ENCODE assay signal across 22 cellular contexts in genomic region chr10:11721813-11722212, GRCh38. TPM values are rescaled to one million over a fixed set of nuclear protein-coding genes. Genes with fewer than 3 reads are reported as not detected.
DNase-seq lines count a peak whose midpoint lies in the region; ATAC-seq, FAIRE-seq and TF ChIP-seq lines count a peak whose summit lies in the region.
"Had no signal": no experiment of that assay in that cellular context is flagged by ENCODE, and none has a peak within 500 bp of the region (broad histone marks: within the 10 kb centered on the region; RNA-seq: fewer than 3 reads in every experiment).

No MANE protein-coding gene starts in this region.

- ATAC-seq in HepG2: no peak
- peak in 3 of 4 donors; percentile 35 to 60 (median 48) for ATAC-seq in right lobe of liver
- ATAC-seq: CD8-positive, alpha-beta T cell; GM12878 had no signal

- H3K27me3 ChIP-seq in liver (ENCODE audit: control insufficient read depth in 4 of 4, insufficient read depth in 4 of 4, low read length in 3 of 4) (no peaks in the 10 kb centered on the region), HepG2 (ENCODE audit: control insufficient read depth in 1 of 2, insufficient read depth in 2 of 2, low read length in 2 of 2) (no peaks in the 10 kb centered on the region), right lobe of liver (no peaks in the 10 kb centered on the region)

- H3K79me2 ChIP-seq in HepG2 (ENCODE audit: insufficient read depth, low read length): no peaks in the 10 kb centered on the region

- H3K4me1 ChIP-seq in liver (ENCODE audit: control insufficient read depth in 4 of 4, insufficient read depth in 4 of 4, low read length in 3 of 4) (peaks cover 3 to 10% (median 8%) of the 10 kb centered on the region in 4 donors), HepG2 (ENCODE audit: insufficient read depth, low read length) (peaks cover 65% of the 10 kb centered on the region), right lobe of liver (peaks cover 0 to 16% (median 8%) of the 10 kb centered on the region in 4 donors)
- H3K4me1 ChIP-seq: Caco-2 had no signal

- POLR2A ChIA-PET in HepG2 (lab: Yijun Ruan, JAX): no interaction called here

- H3K36me3 ChIP-seq in liver (ENCODE audit: control insufficient read depth in 4 of 4, insufficient read depth in 3 of 4, low read depth in 1 of 4, low read length in 3 of 4) (no peaks in the 10 kb centered on the region), HepG2 (replicated peaks in 1 of 2; ENCODE audit: control insufficient read depth in 1 of 2, insufficient read depth in 2 of 2, low read length in 2 of 2) (no peaks in the 10 kb centered on the region), right lobe of liver (no peaks in the 10 kb centered on the region)

- H3K4me3 ChIP-seq in liver (ENCODE audit: low read depth in 1 of 3, low read length in 3 of 3) (no peak overlapping the region), HepG2 (replicated peaks in 1 of 3; ENCODE audit: insufficient read depth in 1 of 3, low read depth in 2 of 3, low read length in 3 of 3) (no peak overlapping the region), right lobe of liver (no peak overlapping the region)
- H3K4me3 ChIP-seq: GM12878 had no signal

- BruUV-seq in HepG2 (replicated peaks; lab: Mats Ljungman, UMichigan): no TSS peak

- FAIRE-seq in HepG2 (lab: Jason Lieb, UNC): no peak
- FAIRE-seq: A204.1, G401.6, GM12878, GM18507, H54 had no signal

- in situ Hi-C loops in HepG2 (cut with HindIII; ENCODE audit: extremely low pct_ligation_motif_present, low pct_unique_long_range_greater_than_20kb): loop anchor here (10.0 kb wide), 2 partner anchors 107 to 207 kb away; partner anchors contain the start of gene USP6NL

- TF ChIP-seq CTCF in liver (IDR thresholded peaks at IDR 0.05; ENCODE audit: low read depth, low read length, missing input control) (no peak), HepG2 (CRISPR knock-in tag; IDR thresholded peaks at IDR 0.05) (no peak), right lobe of liver (IDR thresholded peaks at IDR 0.05) (no peak)

- WGBS in liver: 73% methylated on average over 3 of the region's 3 CpGs
- WGBS in HepG2 (ENCODE audit: low lambda C conversion rate): 81% methylated on average over 3 of the region's 3 CpGs
- 43% methylated on average over 3 of the region's 3 CpGs for WGBS in right lobe of liver (ENCODE audit: insufficient coverage, low coverage, low lambda C conversion rate, missing lambda C conversion rate)

- H3K4me2 ChIP-seq in HepG2 (ENCODE audit: low read depth, low read length): no peak overlapping the region

- intact Hi-C loops in HepG2 (cut with micrococcal nuclease; ENCODE audit: unreplicated experiment) (no loop called here), right lobe of liver (cut with DNase I) (loop anchor here in 1 of 2 donors (10.0 kb wide), 1 partner anchor 207 kb away; no protein-coding TSS in a partner anchor), cardiac septum (cut with DNase I) (no loop called here)

- H3K27ac ChIP-seq in liver (ENCODE audit: low read depth in 1 of 2, low read length in 2 of 2): no peak overlapping the region
- H3K27ac ChIP-seq in HepG2 (ENCODE audit: extremely low read length, insufficient read depth, low read length): no peak overlapping the region
- peak overlapping the region in 1 of 3 donors; percentile 30 for H3K27ac ChIP-seq in right lobe of liver
- H3K27ac ChIP-seq: 22Rv1 had no signal

- DNase-seq in HepG2 (ENCODE audit: low spot score) (no peak), amniotic epithelial cell (ENCODE audit: low read depth) (peak; percentile 11), right lobe of liver (no peak), GDM1 (lab: John Stamatoyannopoulos, UW) (no peak), cardiac septum (ENCODE audit: low spot score) (no peak), RPMI8226 (no peak), NCI-H1436 treated with DMSO at 0.1 percent for 48 hours (lab: John Stamatoyannopoulos, UW) (no peak)
- DNase-seq: C1 segment of cervical spinal cord; Caco-2; CD4-positive, CD25-positive, alpha-beta regulatory T cell; CD8-positive, alpha-beta T cell; DMS153; DND-41; GOT3; HCEC 1CT had no signal

- H4K20me1 ChIP-seq in HepG2 (ENCODE audit: insufficient read depth, low read length): no peaks in the 10 kb centered on the region

- H3K9me3 ChIP-seq in liver (ENCODE audit: control insufficient read depth in 4 of 4, low read length in 3 of 4) (no peaks in the 10 kb centered on the region), HepG2 (ENCODE audit: low read length) (no peaks in the 10 kb centered on the region), right lobe of liver (no peaks in the 10 kb centered on the region)
- H3K9me3 ChIP-seq: Caco-2 had no signal

- H3K9ac ChIP-seq in liver (ENCODE audit: low read depth in 1 of 2, low read length in 2 of 2) (no peak overlapping the region), HepG2 (ENCODE audit: insufficient read depth, low read depth, low read length) (no peak overlapping the region)

- TF ChIP-seq RAD21 in liver (IDR thresholded peaks at IDR 0.05) (peak; percentile 49 to 71), HepG2 (CRISPR knock-in tag; IDR thresholded peaks at IDR 0.05) (no peak)

- CTCF ChIA-PET in HepG2 (lab: Yijun Ruan, JAX; ENCODE audit: low intra/inter-chr PET ratio, low total read pairs): no interaction called here

- no peak for TF ChIP-seq POLR2A in HepG2 (IDR thresholded peaks at IDR 0.05; ENCODE audit: insufficient read depth in 1 of 2, low read depth in 2 of 2, low read length in 2 of 2)
- TF ChIP-seq POLR2A in right lobe of liver (IDR thresholded peaks at IDR 0.05): no peak

- no peak overlapping the region for H2AFZ ChIP-seq in HepG2 (ENCODE audit: low read length)

- TF ChIP-seq EP300 in HepG2 (IDR thresholded peaks at IDR 0.05; ENCODE audit: low read depth in 2 of 2, low read length in 2 of 2) (no peak), HepG2 (CRISPR knock-in tag; IDR thresholded peaks at IDR 0.05; ENCODE audit: borderline replicate concordance) (no peak)

TF ChIP-seq in liver, 16 proteins besides CTCF, POLR2A, EP300 and RAD21 (continues in another document):
- no peak for TF ChIP-seq MAX (IDR thresholded peaks at IDR 0.05)
- TF ChIP-seq TAF1 (conservative IDR thresholded peaks at IDR 0.05): no peak
- no peak for TF ChIP-seq GABPA (IDR thresholded peaks at IDR 0.05 in 1 of 2, conservative IDR thresholded peaks at IDR 0.05 in 1 of 2)
- TF ChIP-seq ATF3 (IDR thresholded peaks at IDR 0.05): peak; percentile 39
- no peak for TF ChIP-seq EGR1 (IDR thresholded peaks at IDR 0.05; ENCODE audit: low read depth in 2 of 2)
- peak; percentile 57 to 59 for TF ChIP-seq RXRA (IDR thresholded peaks at IDR 0.05)
- peak; percentile 13 for TF ChIP-seq SP1 (IDR thresholded peaks at IDR 0.05)
- no peak for TF ChIP-seq FOXA1 (IDR thresholded peaks at IDR 0.05)

TF ChIP-seq in HepG2, 621 proteins besides CTCF, POLR2A, EP300 and RAD21 (continues in another document):
- TF ChIP-seq ZBTB26 (CRISPR knock-in tag; IDR thresholded peaks at IDR 0.05; ENCODE audit: borderline replicate concordance): no peak
- TF ChIP-seq ZNF7 (CRISPR knock-in tag; IDR thresholded peaks at IDR 0.05): no peak
- no peak for TF ChIP-seq ZNF589 (CRISPR knock-in tag; conservative IDR thresholded peaks at IDR 0.05)
- TF ChIP-seq SP4 (CRISPR knock-in tag; IDR thresholded peaks at IDR 0.05): no peak

RNA-seq across cellular contexts. Expression of gene ECHDC3, which starts 20.4 kb away (rescaled TPM):
- 10 to 100 TPM in 1 of 2 donors, 1 to 10 TPM in 1; 6.1 to 98.3 TPM for total RNA-seq in liver
- polyA plus RNA-seq in liver: 100 to 1,000 TPM in 1 of 2 donors, 10 to 100 TPM in 1; 96.3 to 144 TPM
- total RNA-seq in HepG2 (2016; rRNA removed; fragmentation: Illumina TruSeq; extraction: Trizol): not detected in 2 replicates
- total RNA-seq in HepG2 (2016; cell fraction: cytosol; rRNA removed; fragmentation: Illumina TruSeq; extraction: Trizol; ENCODE audit: low read depth): not detected in 2 replicates
- total RNA-seq in HepG2 (2016; cell fraction: insoluble cytoplasmic fraction; rRNA removed; fragmentation: Illumina TruSeq; extraction: Trizol): 0.13 TPM in 1 of 2 replicates, not detected in the other
- not detected in 2 replicates for total RNA-seq in HepG2 (2016; cell fraction: membrane; rRNA removed; fragmentation: Illumina TruSeq; extraction: Trizol)
- total RNA-seq in HepG2 (2016; cell fraction: nucleus; rRNA removed; fragmentation: Illumina TruSeq; extraction: Trizol): not detected in 2 replicates
- not detected in 2 replicates for polyA plus RNA-seq in HepG2 (2011; rRNA removed)
- not detected in 2 replicates for polyA plus RNA-seq in HepG2 (2011; cell fraction: cytosol; rRNA removed)
- polyA plus RNA-seq in HepG2 (2011; cell fraction: nucleus; rRNA removed): not detected in 2 replicates
- not detected in 2 replicates for polyA plus RNA-seq in HepG2 (2012)
- polyA plus RNA-seq in HepG2 (2016; cell fraction: cytosol; fragmentation: Illumina TruSeq; extraction: Trizol; ENCODE audit: low read depth): not detected in 2 replicates
- polyA plus RNA-seq in HepG2 (2016; cell fraction: insoluble cytoplasmic fraction; fragmentation: Illumina TruSeq; extraction: Trizol; ENCODE audit: low read depth): not detected in 2 replicates
- not detected in 2 replicates for polyA plus RNA-seq in HepG2 (2016; cell fraction: membrane; fragmentation: Illumina TruSeq; extraction: Trizol; ENCODE audit: low read depth)
- not detected in 2 replicates for polyA plus RNA-seq in HepG2 (2016; cell fraction: nucleus; fragmentation: Illumina TruSeq; extraction: Trizol; ENCODE audit: insufficient read depth, low read depth)
- 2.3 TPM in 1 of 2 replicates, not detected in the other for polyA minus RNA-seq in HepG2 (2011; rRNA and poly(A)+ RNA removed; ENCODE audit: low replicate concordance)
- polyA minus RNA-seq in HepG2 (2011; cell fraction: cytosol; rRNA and poly(A)+ RNA removed): not detected in 2 replicates
- polyA minus RNA-seq in HepG2 (2011; cell fraction: nucleus; rRNA and poly(A)+ RNA removed): not detected in 2 replicates
- total RNA-seq in right lobe of liver: 100 to 1,000 TPM in 5 of 6 experiments, 10 to 100 TPM in 1; 85.0 to 304 (median 130) TPM
- total RNA-seq in cardiac septum: 35.1 TPM

Comparison
In these comparisons a context has a peak if more than half of its experiments do, and no peak if none do; other contexts are left out.
1. RNA of gene ECHDC3, which starts 20.4 kb away (total RNA-seq): 85.0 to 304 TPM in right lobe of liver, 6.1 to 98.3 TPM in liver and 35.1 TPM in cardiac septum (single experiment); 0.13 TPM in HepG2; every median in the first group is over 4 times any median in the second.